8 cellular contexts compared by ENCODE assay signal in genomic region chr7:11373546-11374142, GRCh38.
A peak's percentile ranks its signal among the peaks of the same experiment; 100 is the strongest.
DNase-seq lines count a peak whose midpoint lies in the region; ATAC-seq and TF ChIP-seq lines count a peak whose summit lies in the region.

No MANE protein-coding gene starts in this region.

- no peak overlapping the region for H2AFZ ChIP-seq in KMS-11 (ENCODE audit: low read depth)

- H3K27ac ChIP-seq in KMS-11: no peak overlapping the region
- H3K27ac ChIP-seq in VCaP: no peak overlapping the region
- no peak overlapping the region for H3K27ac ChIP-seq in lower lobe of right lung

- H3K36me3 ChIP-seq in KMS-11 (ENCODE audit: insufficient read depth) (no peaks in the 10 kb centered on the region), lower lobe of right lung (no peaks in the 10 kb centered on the region)

- H3K79me2 ChIP-seq in KMS-11 (ENCODE audit: insufficient read depth, low read depth): no peaks in the 10 kb centered on the region

- TF ChIP-seq CTCF in KMS-11 (conservative IDR thresholded peaks at IDR 0.05; ENCODE audit: low read depth, low read length) (peak; percentile 77), VCaP (conservative IDR thresholded peaks at IDR 0.05) (peak; percentile 78), lower lobe of right lung (IDR thresholded peaks at IDR 0.05) (peak; percentile 41)

- intact Hi-C loops in lower lobe of right lung (cut with DNase I): no loop called here
- intact Hi-C loops in posterior cingulate gyrus (cut with DNase I): no loop called here

- no peak for ATAC-seq in lower lobe of right lung

- H3K4me3 ChIP-seq in KMS-11 (IDR thresholded peaks at IDR 0.05; ENCODE audit: insufficient read depth, low read depth, low read length) (no peak overlapping the region), lower lobe of right lung (no peak overlapping the region)

- H3K4me1 ChIP-seq in KMS-11 (ENCODE audit: low read depth, poor library complexity, severe bottlenecking) (no peaks in the 10 kb centered on the region), lower lobe of right lung (no peaks in the 10 kb centered on the region)

- H3K9me3 ChIP-seq in lower lobe of right lung: no peaks in the 10 kb centered on the region

- no peaks in the 10 kb centered on the region for H4K20me1 ChIP-seq in KMS-11 (ENCODE audit: insufficient read depth)

- H3K27me3 ChIP-seq in KMS-11 (ENCODE audit: insufficient read depth, low read depth): no peaks in the 10 kb centered on the region
- H3K27me3 ChIP-seq in lower lobe of right lung (ENCODE audit: low read depth): no peaks in the 10 kb centered on the region

- H3K4me2 ChIP-seq in KMS-11: no peak overlapping the region

- no peak overlapping the region for H3K9ac ChIP-seq in KMS-11

- DNase-seq in GM03348 (ENCODE audit: low spot score): peak; percentile 5
- no peak for DNase-seq in lower lobe of right lung
- DNase-seq in posterior cingulate gyrus: no peak
- DNase-seq in Ammon's horn (ENCODE audit: low spot score): no peak
- no peak for DNase-seq in COLO829 (ENCODE audit: low spot score)
- DNase-seq in putamen (ENCODE audit: low spot score): no peak
